Comparison of ENCODE assay signal across 1 cellular context in genomic region chr2:172231508-172231907, GRCh38.
TF ChIP-seq lines count a peak whose summit lies in the region.

No MANE protein-coding gene starts in this region.

TF ChIP-seq in HCT116, 20 proteins besides CTCF, POLR2A, EP300 and RAD21 (continued from another document):
- TF ChIP-seq, protein P1, sequence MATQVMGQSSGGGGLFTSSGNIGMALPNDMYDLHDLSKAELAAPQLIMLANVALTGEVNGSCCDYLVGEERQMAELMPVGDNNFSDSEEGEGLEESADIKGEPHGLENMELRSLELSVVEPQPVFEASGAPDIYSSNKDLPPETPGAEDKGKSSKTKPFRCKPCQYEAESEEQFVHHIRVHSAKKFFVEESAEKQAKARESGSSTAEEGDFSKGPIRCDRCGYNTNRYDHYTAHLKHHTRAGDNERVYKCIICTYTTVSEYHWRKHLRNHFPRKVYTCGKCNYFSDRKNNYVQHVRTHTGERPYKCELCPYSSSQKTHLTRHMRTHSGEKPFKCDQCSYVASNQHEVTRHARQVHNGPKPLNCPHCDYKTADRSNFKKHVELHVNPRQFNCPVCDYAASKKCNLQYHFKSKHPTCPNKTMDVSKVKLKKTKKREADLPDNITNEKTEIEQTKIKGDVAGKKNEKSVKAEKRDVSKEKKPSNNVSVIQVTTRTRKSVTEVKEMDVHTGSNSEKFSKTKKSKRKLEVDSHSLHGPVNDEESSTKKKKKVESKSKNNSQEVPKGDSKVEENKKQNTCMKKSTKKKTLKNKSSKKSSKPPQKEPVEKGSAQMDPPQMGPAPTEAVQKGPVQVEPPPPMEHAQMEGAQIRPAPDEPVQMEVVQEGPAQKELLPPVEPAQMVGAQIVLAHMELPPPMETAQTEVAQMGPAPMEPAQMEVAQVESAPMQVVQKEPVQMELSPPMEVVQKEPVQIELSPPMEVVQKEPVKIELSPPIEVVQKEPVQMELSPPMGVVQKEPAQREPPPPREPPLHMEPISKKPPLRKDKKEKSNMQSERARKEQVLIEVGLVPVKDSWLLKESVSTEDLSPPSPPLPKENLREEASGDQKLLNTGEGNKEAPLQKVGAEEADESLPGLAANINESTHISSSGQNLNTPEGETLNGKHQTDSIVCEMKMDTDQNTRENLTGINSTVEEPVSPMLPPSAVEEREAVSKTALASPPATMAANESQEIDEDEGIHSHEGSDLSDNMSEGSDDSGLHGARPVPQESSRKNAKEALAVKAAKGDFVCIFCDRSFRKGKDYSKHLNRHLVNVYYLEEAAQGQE (IDR thresholded peaks at IDR 0.05; ENCODE audit: low read depth), result no peak
- TF ChIP-seq SIN3A (IDR thresholded peaks at IDR 0.05; ENCODE audit: low read depth) (no peak), ZBTB33 (IDR thresholded peaks at IDR 0.05; ENCODE audit: extremely low read depth, insufficient replicate concordance, low read length) (no peak), SRF (IDR thresholded peaks at IDR 0.05; ENCODE audit: low read depth) (no peak), EZH2 (IDR thresholded peaks at IDR 0.05) (no peak), ELF1 (IDR thresholded peaks at IDR 0.05; ENCODE audit: borderline replicate concordance, low read depth) (no peak), YY1 (IDR thresholded peaks at IDR 0.05; ENCODE audit: extremely low read depth, insufficient replicate concordance, low read depth, low read length) (no peak), EGR1 (IDR thresholded peaks at IDR 0.05; ENCODE audit: low read depth) (no peak), MAX (IDR thresholded peaks at IDR 0.05) (no peak), EZH2phosphoT487 (IDR thresholded peaks at IDR 0.05; ENCODE audit: borderline replicate concordance) (no peak), FOSL1 (IDR thresholded peaks at IDR 0.05; ENCODE audit: low read depth) (no peak), ZNF274 (IDR thresholded peaks at IDR 0.05; ENCODE audit: low read depth, low read length) (no peak), POLR2AphosphoS5 (IDR thresholded peaks at IDR 0.05; ENCODE audit: low read depth, low read length) (no peak), SP1 (IDR thresholded peaks at IDR 0.05; ENCODE audit: low read depth) (no peak)
